Comparison of ENCODE assay signal across 18 cellular contexts in the genomic region with DNA sequence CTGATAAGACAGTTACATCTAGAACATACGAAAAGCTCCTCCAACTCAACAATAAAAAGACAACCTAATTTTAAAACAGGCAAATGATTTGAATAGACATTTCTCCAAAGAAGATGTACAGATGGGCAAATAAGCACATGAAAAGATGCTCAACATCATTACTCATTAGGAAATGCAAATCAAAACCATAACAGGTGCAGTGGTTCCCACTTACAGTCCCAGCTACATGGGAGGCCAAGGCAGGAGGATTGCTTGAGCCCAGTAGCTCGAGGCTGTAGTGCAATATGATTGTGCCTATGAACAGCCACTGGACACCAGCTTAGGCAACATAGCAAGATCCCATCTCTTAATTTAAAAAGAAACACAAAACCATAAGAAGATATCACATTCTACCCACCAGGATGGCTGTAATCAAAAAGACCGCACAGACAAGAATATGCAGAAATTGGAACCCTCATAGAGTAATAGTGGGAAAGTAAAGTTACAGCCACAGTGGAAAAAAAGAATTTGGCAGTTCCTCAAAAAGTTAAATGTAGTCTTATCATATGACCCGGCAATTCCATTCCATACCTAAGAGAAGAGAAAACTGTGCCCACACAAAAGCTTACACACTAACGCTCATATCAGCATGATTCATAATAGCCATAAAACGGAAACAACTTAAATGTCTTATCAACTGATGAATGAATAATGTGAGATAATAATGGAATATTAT. TPM values are rescaled to one million over a fixed set of nuclear protein-coding genes. Genes with fewer than 3 reads are reported as not detected.
A peak's percentile ranks its signal among the peaks of the same experiment; 100 is the strongest.
DNase-seq lines count a peak whose midpoint lies in the region; ATAC-seq and TF ChIP-seq lines count a peak whose summit lies in the region.
"Had no signal": no experiment of that assay in that cellular context is flagged by ENCODE, and none has a peak within 500 bp of the region (broad histone marks: within the 10 kb centered on the region; RNA-seq: fewer than 3 reads in every experiment).

No MANE protein-coding gene starts in this region.

- peaks cover 73% of the 10 kb centered on the region for H3K36me3 Mint-ChIP-seq in HFFc6 (ENCODE audit: low read depth)
- H3K36me3 Mint-ChIP-seq in activated T-helper 1 cell treated with anti-CD3 and anti-CD28 coated beads, Interleukin-12 subunit alpha, Interleukin-12 subunit beta, Interleukin-2, Interleukin-4 antibody, amounts not matched to agents 30 ng/mL and 10 ng/mL and 1 ng/mL, durations not matched to agents 14 hours and 24 hours and 36 hours (ENCODE audit: low read depth) = peaks cover 56% of the 10 kb centered on the region

- TF ChIP-seq CTCF in A673 (conservative IDR thresholded peaks at IDR 0.05; ENCODE audit: low read depth, low read length) (no peak), HFFc6 (IDR thresholded peaks at IDR 0.05) (no peak), esophagus muscularis mucosa (IDR thresholded peaks at IDR 0.05) (no peak)

- no peaks in the 10 kb centered on the region for H3K9me3 ChIP-seq in A673 (ENCODE audit: low read depth, low read length, poor library complexity, severe bottlenecking)
- no peaks in the 10 kb centered on the region for H3K9me3 ChIP-seq in esophagus muscularis mucosa
- H3K9me3 ChIP-seq: gastroesophageal sphincter had no signal

- H3K4me3 ChIP-seq in A673 (ENCODE audit: low read depth, low read length, poor library complexity, severe bottlenecking) = no peak overlapping the region
- no peak overlapping the region for H3K4me3 ChIP-seq in esophagus muscularis mucosa
- H3K4me3 ChIP-seq: gastroesophageal sphincter had no signal

- CTCF ChIA-PET in A673 (lab: Charles Lee) = no interaction called here

- intact Hi-C loops in A673 (cut with micrococcal nuclease; ENCODE audit: unreplicated experiment) (no loop called here), esophagus muscularis mucosa (cut with DNase I) (no loop called here)
- intact Hi-C loops in activated T-helper 1 cell treated with anti-CD3 and anti-CD28 coated beads, Interleukin-12 subunit alpha, Interleukin-12 subunit beta, Interleukin-2, Interleukin-4 antibody, amounts not matched to agents 30 ng/mL and 10 ng/mL and 1 ng/mL, durations not matched to agents 14 hours and 24 hours and 36 hours (cut with micrococcal nuclease) = no loop called here

- H3K9me3 Mint-ChIP-seq in HFFc6 = no peaks in the 10 kb centered on the region
- H3K9me3 Mint-ChIP-seq in activated T-helper 1 cell treated with anti-CD3 and anti-CD28 coated beads, Interleukin-12 subunit alpha, Interleukin-12 subunit beta, Interleukin-2, Interleukin-4 antibody, amounts not matched to agents 30 ng/mL and 10 ng/mL and 1 ng/mL, durations not matched to agents 14 hours and 24 hours and 36 hours = no peaks in the 10 kb centered on the region
- H3K9me3 Mint-ChIP-seq: IgD-negative memory B cell, naive B cell had no signal

- H3K27me3 ChIP-seq in A673 (replicated peaks; ENCODE audit: insufficient read depth, low read depth, low read length, poor library complexity) (no peaks in the 10 kb centered on the region), esophagus muscularis mucosa (no peaks in the 10 kb centered on the region)
- H3K27me3 ChIP-seq: gastroesophageal sphincter had no signal

- TF ChIP-seq EP300 in esophagus muscularis mucosa (IDR thresholded peaks at IDR 0.05) = no peak

- H3K27ac ChIP-seq in A673 (ENCODE audit: low read depth, low read length, poor library complexity, severe bottlenecking) = peak overlapping the region; percentile 55
- no peak overlapping the region for H3K27ac ChIP-seq in esophagus muscularis mucosa (replicated peaks in 1 of 4)

- no peak for DNase-seq in A673 (ENCODE audit: low spot score)
- DNase-seq in HFFc6 = no peak
- no peak for DNase-seq in activated T-helper 1 cell treated with anti-CD3 and anti-CD28 coated beads, Interleukin-12 subunit alpha, Interleukin-12 subunit beta, Interleukin-2, Interleukin-4 antibody, amounts not matched to agents 30 ng/mL and 10 ng/mL and 1 ng/mL, durations not matched to agents 14 hours and 24 hours and 36 hours (ENCODE audit: low spot score)
- DNase-seq in foreskin melanocyte = peak; percentile 81
- DNase-seq in esophagus muscularis mucosa (ENCODE audit: extremely low spot score) = no peak
- no peak for DNase-seq in KG1 (lab: John Stamatoyannopoulos, UW)
- DNase-seq in T-helper 2 cell = no peak
- DNase-seq: activated CD4-positive, alpha-beta T cell treated with anti-CD3 and anti-CD28 coated beads, Interleukin-2, amount 50 U/mL, for 1 hour; activated gamma-delta T cell; DMS 273 treated with DMSO at 0.1 percent for 48 hours; naive B cell; NCI-H1092 treated with DMSO at 0.1 percent for 48 hours; NCI-H82 had no signal

- H3K4me3 Mint-ChIP-seq in HFFc6 = no peak overlapping the region
- no peak overlapping the region for H3K4me3 Mint-ChIP-seq in activated T-helper 1 cell treated with anti-CD3 and anti-CD28 coated beads, Interleukin-12 subunit alpha, Interleukin-12 subunit beta, Interleukin-2, Interleukin-4 antibody, amounts not matched to agents 30 ng/mL and 10 ng/mL and 1 ng/mL, durations not matched to agents 14 hours and 24 hours and 36 hours
- H3K4me3 Mint-ChIP-seq: IgD-negative memory B cell, naive B cell had no signal

- 87% methylated on average over 6 of the region's 6 CpGs for WGBS in esophagus muscularis mucosa

- no peak for ATAC-seq in HG02885 (IDR thresholded peaks at IDR 0.05; ENCODE audit: poor library complexity, unreplicated experiment)
- ATAC-seq: gastroesophageal sphincter, HCT116 had no signal

- H3K36me3 ChIP-seq in A673 (ENCODE audit: insufficient read depth, low read length, poor library complexity, severe bottlenecking) (peaks cover 70% of the 10 kb centered on the region), esophagus muscularis mucosa (peaks cover 19 to 75% (median 53%) of the 10 kb centered on the region in 4 donors)

- H3K27me3 Mint-ChIP-seq in HFFc6 (ENCODE audit: insufficient read depth) = no peaks in the 10 kb centered on the region
- H3K27me3 Mint-ChIP-seq in activated T-helper 1 cell treated with anti-CD3 and anti-CD28 coated beads, Interleukin-12 subunit alpha, Interleukin-12 subunit beta, Interleukin-2, Interleukin-4 antibody, amounts not matched to agents 30 ng/mL and 10 ng/mL and 1 ng/mL, durations not matched to agents 14 hours and 24 hours and 36 hours (ENCODE audit: insufficient read depth) = no peaks in the 10 kb centered on the region
- H3K27me3 Mint-ChIP-seq: IgD-negative memory B cell, naive B cell had no signal

- no peak for TF ChIP-seq POLR2A in esophagus muscularis mucosa (IDR thresholded peaks at IDR 0.05; ENCODE audit: low read depth)

- POLR2A ChIA-PET in A673 (lab: Charles Lee; ENCODE audit: low non-redundant PET) = no interaction called here

- peak overlapping the region; percentile 74 for H3K27ac Mint-ChIP-seq in HFFc6
- H3K27ac Mint-ChIP-seq in activated T-helper 1 cell treated with anti-CD3 and anti-CD28 coated beads, Interleukin-12 subunit alpha, Interleukin-12 subunit beta, Interleukin-2, Interleukin-4 antibody, amounts not matched to agents 30 ng/mL and 10 ng/mL and 1 ng/mL, durations not matched to agents 14 hours and 24 hours and 36 hours = peak overlapping the region; percentile 82

- H3K4me1 ChIP-seq in A673 (ENCODE audit: insufficient read depth, low read length, poor library complexity, severe bottlenecking) (peaks cover 14% of the 10 kb centered on the region), esophagus muscularis mucosa (peaks cover 9 to 23% (median 11%) of the 10 kb centered on the region in 4 donors)

- H3K4me1 Mint-ChIP-seq in HFFc6 (ENCODE audit: low read depth) = peaks cover 73% of the 10 kb centered on the region
- H3K4me1 Mint-ChIP-seq in activated T-helper 1 cell treated with anti-CD3 and anti-CD28 coated beads, Interleukin-12 subunit alpha, Interleukin-12 subunit beta, Interleukin-2, Interleukin-4 antibody, amounts not matched to agents 30 ng/mL and 10 ng/mL and 1 ng/mL, durations not matched to agents 14 hours and 24 hours and 36 hours (ENCODE audit: low read depth) = peaks cover 16% of the 10 kb centered on the region
- H3K4me1 Mint-ChIP-seq: naive B cell had no signal

- BruUV-seq in A673 (replicated peaks; lab: Mats Ljungman, UMichigan) = no TSS peak

RNA-seq across cellular contexts. Expression of gene ARMC9, which starts 30.5 kb away (rescaled TPM):
- 14.3 and 14.9 TPM in 2 replicates for total RNA-seq in A673 (2021)
- total RNA-seq in HFFc6 (2021; fragmentation: NEBNext Ultra II Directional; extraction: Animal tissue kit (Norgen Biotek cat#: 25700)) = 10 to 100 TPM; 49.3 to 93.2 (median 55.7) TPM
- total RNA-seq in activated T-helper 1 cell treated with anti-CD3 and anti-CD28 coated beads, Interleukin-12 subunit alpha, Interleukin-12 subunit beta, Interleukin-2, Interleukin-4 antibody, amounts not matched to agents 30 ng/mL and 10 ng/mL and 1 ng/mL, durations not matched to agents 14 hours and 24 hours and 36 hours = 2.2 and 3.8 TPM in 2 replicates
- total RNA-seq in esophagus muscularis mucosa = 100 to 1,000 TPM; 119 to 262 (median 152) TPM

RNA-seq across cellular contexts. Expression of gene HTR2B, which starts 43.1 kb away (rescaled TPM):
- not detected in 2 replicates for total RNA-seq in A673 (2021)
- under 1 TPM in 5 of 6 experiments, not detected in 1; 0.09 to 0.33 (median 0.26) TPM for total RNA-seq in HFFc6 (2021; fragmentation: NEBNext Ultra II Directional; extraction: Animal tissue kit (Norgen Biotek cat#: 25700))
- total RNA-seq in activated T-helper 1 cell treated with anti-CD3 and anti-CD28 coated beads, Interleukin-12 subunit alpha, Interleukin-12 subunit beta, Interleukin-2, Interleukin-4 antibody, amounts not matched to agents 30 ng/mL and 10 ng/mL and 1 ng/mL, durations not matched to agents 14 hours and 24 hours and 36 hours = not detected in 2 replicates
- 10 to 100 TPM; 12.1 to 46.4 (median 14.9) TPM for total RNA-seq in esophagus muscularis mucosa
- total RNA-seq: T-helper 1 cell treated with Interleukin-12 subunit alpha and Interleukin-12 subunit beta and Interleukin-4 antibody, amounts not matched to agents 30 ng/mL and 1 ng/mL, for 36 hours had no signal

Comparison
In these comparisons a context has a peak if more than half of its experiments do, and no peak if none do; other contexts are left out.
1. RNA of gene HTR2B, which starts 43.1 kb away (total RNA-seq): 12.1 to 46.4 TPM in esophagus muscularis mucosa; 0.09 to 0.33 TPM in HFFc6, not detected in A673 and not detected in activated T-helper 1 cell treated with anti-CD3 and anti-CD28 coated beads, Interleukin-12 subunit alpha, Interleukin-12 subunit beta, Interleukin-2, Interleukin-4 antibody, amounts not matched to agents 30 ng/mL and 10 ng/mL and 1 ng/mL, durations not matched to agents 14 hours and 24 hours and 36 hours; every median in the first group is over 4 times any median in the second.